In genomic region chr13:41554626-41555386, GRCh38 we compare ENCODE assay signal across 9 cellular contexts.
DNase-seq lines count a peak whose midpoint lies in the region; ATAC-seq and TF ChIP-seq lines count a peak whose summit lies in the region.
"Had no signal": no experiment of that assay in that cellular context is flagged by ENCODE, and none has a peak within 500 bp of the region (broad histone marks: within the 10 kb centered on the region; RNA-seq: fewer than 3 reads in every experiment).

No MANE protein-coding gene starts in this region.

- H3K36me3 Mint-ChIP-seq in activated T-helper 1 cell treated with anti-CD3 and anti-CD28 coated beads, Interleukin-12 subunit alpha, Interleukin-12 subunit beta, Interleukin-2, Interleukin-4 antibody, amounts not matched to agents 30 ng/mL and 10 ng/mL and 1 ng/mL, durations not matched to agents 14 hours and 24 hours and 36 hours (ENCODE audit: low read depth) = no peaks in the 10 kb centered on the region

- peak overlapping the region; percentile 30 for H3K27ac Mint-ChIP-seq in activated T-helper 1 cell treated with anti-CD3 and anti-CD28 coated beads, Interleukin-12 subunit alpha, Interleukin-12 subunit beta, Interleukin-2, Interleukin-4 antibody, amounts not matched to agents 30 ng/mL and 10 ng/mL and 1 ng/mL, durations not matched to agents 14 hours and 24 hours and 36 hours

- H3K9me3 ChIP-seq in WERI-Rb-1 (ENCODE audit: severe bottlenecking) = no peaks in the 10 kb centered on the region
- no peaks in the 10 kb centered on the region for H3K9me3 ChIP-seq in effector memory CD4-positive, alpha-beta T cell (ENCODE audit: control insufficient read depth, low read length)

- H3K4me1 Mint-ChIP-seq in activated T-helper 1 cell treated with anti-CD3 and anti-CD28 coated beads, Interleukin-12 subunit alpha, Interleukin-12 subunit beta, Interleukin-2, Interleukin-4 antibody, amounts not matched to agents 30 ng/mL and 10 ng/mL and 1 ng/mL, durations not matched to agents 14 hours and 24 hours and 36 hours (ENCODE audit: low read depth) = peaks cover 21% of the 10 kb centered on the region

- intact Hi-C loops in activated T-helper 1 cell treated with anti-CD3 and anti-CD28 coated beads, Interleukin-12 subunit alpha, Interleukin-12 subunit beta, Interleukin-2, Interleukin-4 antibody, amounts not matched to agents 30 ng/mL and 10 ng/mL and 1 ng/mL, durations not matched to agents 14 hours and 24 hours and 36 hours (cut with micrococcal nuclease) = loop anchor here (1.0 to 5.0 kb wide), 8 partner anchors 9 to 362 kb away; no protein-coding TSS in a partner anchor

- ATAC-seq in GM18499 (IDR thresholded peaks at IDR 0.05; ENCODE audit: insufficient read depth, unreplicated experiment) (peak; percentile 90), GM19438 (IDR thresholded peaks at IDR 0.05; ENCODE audit: low read depth, unreplicated experiment) (peak; percentile 95), HG03064 (IDR thresholded peaks at IDR 0.05; ENCODE audit: low read depth, unreplicated experiment) (peak; percentile 85)
- ATAC-seq: left colon had no signal

- no peaks in the 10 kb centered on the region for H3K9me3 Mint-ChIP-seq in activated T-helper 1 cell treated with anti-CD3 and anti-CD28 coated beads, Interleukin-12 subunit alpha, Interleukin-12 subunit beta, Interleukin-2, Interleukin-4 antibody, amounts not matched to agents 30 ng/mL and 10 ng/mL and 1 ng/mL, durations not matched to agents 14 hours and 24 hours and 36 hours

- H3K27ac ChIP-seq in WERI-Rb-1 = no peak overlapping the region
- no peak overlapping the region for H3K27ac ChIP-seq in effector memory CD4-positive, alpha-beta T cell (ENCODE audit: insufficient read depth, low read length, poor library complexity, severe bottlenecking)

- H3K36me3 ChIP-seq in WERI-Rb-1 = no peaks in the 10 kb centered on the region
- no peaks in the 10 kb centered on the region for H3K36me3 ChIP-seq in effector memory CD4-positive, alpha-beta T cell (ENCODE audit: control insufficient read depth, insufficient read depth, low read length)

- no peaks in the 10 kb centered on the region for H3K27me3 ChIP-seq in WERI-Rb-1 (ENCODE audit: insufficient read depth, low read depth, severe bottlenecking)
- H3K27me3 ChIP-seq in effector memory CD4-positive, alpha-beta T cell (replicated peaks; ENCODE audit: control insufficient read depth, insufficient read depth, low read length, poor library complexity, severe bottlenecking) = no peaks in the 10 kb centered on the region

- TF ChIP-seq CTCF in WERI-Rb-1 (IDR thresholded peaks at IDR 0.05; ENCODE audit: low read depth, low read length) = no peak

- H3K27me3 Mint-ChIP-seq in activated T-helper 1 cell treated with anti-CD3 and anti-CD28 coated beads, Interleukin-12 subunit alpha, Interleukin-12 subunit beta, Interleukin-2, Interleukin-4 antibody, amounts not matched to agents 30 ng/mL and 10 ng/mL and 1 ng/mL, durations not matched to agents 14 hours and 24 hours and 36 hours (ENCODE audit: insufficient read depth) = no peaks in the 10 kb centered on the region

- H3K4me3 ChIP-seq in WERI-Rb-1 (ENCODE audit: low read depth, low read length) = no peak overlapping the region
- H3K4me3 ChIP-seq in effector memory CD4-positive, alpha-beta T cell (ENCODE audit: insufficient read depth, low read depth, low read length, poor library complexity, severe bottlenecking) = no peak overlapping the region

- H3K4me1 ChIP-seq in effector memory CD4-positive, alpha-beta T cell (ENCODE audit: control insufficient read depth, insufficient read depth, low read length, poor library complexity, severe bottlenecking) = no peaks in the 10 kb centered on the region

- DNase-seq in activated T-helper 1 cell treated with anti-CD3 and anti-CD28 coated beads, Interleukin-12 subunit alpha, Interleukin-12 subunit beta, Interleukin-2, Interleukin-4 antibody, amounts not matched to agents 30 ng/mL and 10 ng/mL and 1 ng/mL, durations not matched to agents 14 hours and 24 hours and 36 hours (ENCODE audit: low spot score) = peak; percentile 16
- DNase-seq in WERI-Rb-1 = no peak
- DNase-seq in midbrain (lab: John Stamatoyannopoulos, UW) = no peak
- DNase-seq in effector memory CD4-positive, alpha-beta T cell = no peak
- DNase-seq in amygdala (lab: John Stamatoyannopoulos, UW) = no peak
- DNase-seq: left colon had no signal

- no peak overlapping the region for H3K4me3 Mint-ChIP-seq in activated T-helper 1 cell treated with anti-CD3 and anti-CD28 coated beads, Interleukin-12 subunit alpha, Interleukin-12 subunit beta, Interleukin-2, Interleukin-4 antibody, amounts not matched to agents 30 ng/mL and 10 ng/mL and 1 ng/mL, durations not matched to agents 14 hours and 24 hours and 36 hours
